23 cellular contexts compared by ENCODE assay signal in genomic region chr7:108376206-108376605, GRCh38.
DNase-seq lines count a peak whose midpoint lies in the region; ATAC-seq, FAIRE-seq and TF ChIP-seq lines count a peak whose summit lies in the region.
"Had no signal": no experiment of that assay in that cellular context is flagged by ENCODE, and none has a peak within 500 bp of the region (broad histone marks: within the 10 kb centered on the region; RNA-seq: fewer than 3 reads in every experiment).

No MANE protein-coding gene starts in this region.

- CTCF ChIA-PET in PC-9 (lab: Charles Lee), result no interaction called here

- no peaks in the 10 kb centered on the region for H3K4me1 ChIP-seq in endodermal cell (ENCODE audit: control insufficient read depth, insufficient read depth, low read length)
- H3K4me1 ChIP-seq in PC-9 (replicated peaks; ENCODE audit: insufficient read depth), result no peaks in the 10 kb centered on the region
- no peaks in the 10 kb centered on the region for H3K4me1 ChIP-seq in vagina
- H3K4me1 ChIP-seq: BLaER1, left ventricle myocardium inferior, sigmoid colon had no signal

- no peak overlapping the region for H3K27ac Mint-ChIP-seq in endodermal cell
- H3K27ac Mint-ChIP-seq: activated naive CD8-positive, alpha-beta T cell treated with anti-CD3 and anti-CD28 coated beads, Interleukin-2, amount 10 ng/mL, durations not matched to agents 7 days and 5 days; activated T-helper 2 cell treated with anti-CD3 and anti-CD28 coated beads, Interferon-gamma antibody, Interleukin-2, Interleukin-4, amounts not matched to agents 10 μg/mL and 5 μg/mL and 100 μg/mL, durations not matched to agents 14 hours and 24 hours and 36 hours; brain; nephron had no signal

- peaks cover 7% of the 10 kb centered on the region for H3K9me3 Mint-ChIP-seq in endodermal cell
- H3K9me3 Mint-ChIP-seq: activated naive CD8-positive, alpha-beta T cell treated with anti-CD3 and anti-CD28 coated beads, Interleukin-2, amount 10 ng/mL, durations not matched to agents 7 days and 5 days; activated T-helper 2 cell treated with anti-CD3 and anti-CD28 coated beads, Interferon-gamma antibody, Interleukin-2, Interleukin-4, amounts not matched to agents 10 μg/mL and 5 μg/mL and 100 μg/mL, durations not matched to agents 14 hours and 24 hours and 36 hours had no signal

- H4K20me1 ChIP-seq in PC-9 (ENCODE audit: insufficient read depth), result no peaks in the 10 kb centered on the region
- H4K20me1 ChIP-seq: BLaER1 had no signal

- POLR2A ChIA-PET in PC-9 (lab: Charles Lee; ENCODE audit: unreplicated experiment), result no interaction called here

- no peaks in the 10 kb centered on the region for H3K9me2 ChIP-seq in PC-9 (ENCODE audit: insufficient read depth)

- no peaks in the 10 kb centered on the region for H3K27me3 Mint-ChIP-seq in endodermal cell (ENCODE audit: insufficient read depth)
- H3K27me3 Mint-ChIP-seq: activated naive CD8-positive, alpha-beta T cell treated with anti-CD3 and anti-CD28 coated beads, Interleukin-2, amount 10 ng/mL, durations not matched to agents 7 days and 5 days; brain had no signal

- H3K9me3 ChIP-seq in endodermal cell (ENCODE audit: control insufficient read depth, low read length) (peaks cover 11% of the 10 kb centered on the region), PC-9 (ENCODE audit: insufficient read depth, low read depth) (no peaks in the 10 kb centered on the region), vagina (no peaks in the 10 kb centered on the region)
- H3K9me3 ChIP-seq: sigmoid colon had no signal

- no peaks in the 10 kb centered on the region for H3F3A ChIP-seq in PC-9 (ENCODE audit: insufficient read depth, low read depth)

- FAIRE-seq in GM12891 (lab: Jason Lieb, UNC), result no peak
- FAIRE-seq: colon had no signal

- H3K79me2 ChIP-seq in PC-9 (ENCODE audit: low read depth), result no peaks in the 10 kb centered on the region

- no peak for TF ChIP-seq POLR2A in vagina (IDR thresholded peaks at IDR 0.05)
- no peak for TF ChIP-seq POLR2A in GM12891 (IDR thresholded peaks at IDR 0.05; ENCODE audit: low read depth, low read length)

- no peak overlapping the region for H3K4me2 ChIP-seq in PC-9
- H3K4me2 ChIP-seq: BLaER1 had no signal

- H3K36me3 ChIP-seq in endodermal cell (ENCODE audit: control insufficient read depth, insufficient read depth, low read length) (no peaks in the 10 kb centered on the region), PC-9 (ENCODE audit: low read depth) (no peaks in the 10 kb centered on the region), vagina (no peaks in the 10 kb centered on the region)
- H3K36me3 ChIP-seq: BLaER1, left ventricle myocardium inferior, sigmoid colon had no signal

- peak; percentile 66 for DNase-seq in NCI-H2029 (lab: John Stamatoyannopoulos, UW)
- DNase-seq in NCI-H2029 treated with DMSO at 0.1 percent for 48 hours (lab: John Stamatoyannopoulos, UW), result no peak
- DNase-seq in NCI-H2171 treated with DMSO at 0.1 percent for 48 hours (lab: John Stamatoyannopoulos, UW), result peak; percentile 81
- no peak for DNase-seq in endodermal cell
- DNase-seq in PC-9, result no peak
- no peak for DNase-seq in vagina (ENCODE audit: extremely low spot score in 2 of 2)
- no peak for DNase-seq in GM12891 (ENCODE audit: insufficient read length, low spot score)
- DNase-seq: activated CD4-positive, alpha-beta T cell treated with anti-CD3 and anti-CD28 coated beads for 4 hours; activated naive CD8-positive, alpha-beta T cell treated with anti-CD3 and anti-CD28 coated beads, Interleukin-2, amount 10 ng/mL, durations not matched to agents 7 days and 5 days; head of caudate nucleus; Karpas-422; left ventricle myocardium inferior; midbrain; OCI-M1; posterior cingulate gyrus; sigmoid colon; T-helper 1 cell had no signal

- BruUV-seq in PC-9 (replicated peaks; lab: Mats Ljungman, UMichigan), result no TSS peak

- H3K27me3 ChIP-seq in endodermal cell (ENCODE audit: control insufficient read depth, insufficient read depth, low read length, poor library complexity, severe bottlenecking), result no peaks in the 10 kb centered on the region
- H3K27me3 ChIP-seq in PC-9 (ENCODE audit: insufficient read depth, low read depth), result no peaks in the 10 kb centered on the region
- no peaks in the 10 kb centered on the region for H3K27me3 ChIP-seq in vagina
- H3K27me3 ChIP-seq: BLaER1, sigmoid colon had no signal

- TF ChIP-seq CTCF in endodermal cell (conservative IDR thresholded peaks at IDR 0.05) (peak; percentile 22), PC-9 (conservative IDR thresholded peaks at IDR 0.05) (no peak), vagina (IDR thresholded peaks at IDR 0.05) (no peak)

- H3K36me3 Mint-ChIP-seq in endodermal cell (ENCODE audit: low read depth), result peaks cover 3% of the 10 kb centered on the region
- H3K36me3 Mint-ChIP-seq: activated naive CD8-positive, alpha-beta T cell treated with anti-CD3 and anti-CD28 coated beads, Interleukin-2, amount 10 ng/mL, durations not matched to agents 7 days and 5 days had no signal

- H3K27ac ChIP-seq in endodermal cell (ENCODE audit: low read depth, low read length), result no peak overlapping the region
- no peak overlapping the region for H3K27ac ChIP-seq in PC-9
- H3K27ac ChIP-seq in vagina, result no peak overlapping the region
- H3K27ac ChIP-seq: BLaER1, left ventricle myocardium inferior, sigmoid colon had no signal

- H3K4me1 Mint-ChIP-seq in endodermal cell, result peaks cover 7% of the 10 kb centered on the region
- H3K4me1 Mint-ChIP-seq: nephron had no signal

- no peak overlapping the region for H2AFZ ChIP-seq in PC-9

- H3K4me3 Mint-ChIP-seq in endodermal cell, result no peak overlapping the region
- H3K4me3 Mint-ChIP-seq: activated naive CD8-positive, alpha-beta T cell treated with anti-CD3 and anti-CD28 coated beads, Interleukin-2, amount 10 ng/mL, durations not matched to agents 7 days and 5 days; brain; nephron had no signal

- ATAC-seq in GM19395 (IDR thresholded peaks at IDR 0.05; ENCODE audit: unreplicated experiment), result peak; percentile 54

- H3K4me3 ChIP-seq in endodermal cell (ENCODE audit: low read length) (no peak overlapping the region), PC-9 (no peak overlapping the region), vagina (no peak overlapping the region)
- H3K4me3 ChIP-seq: BLaER1, left ventricle myocardium inferior, sigmoid colon had no signal

- H3K9ac ChIP-seq in endodermal cell (ENCODE audit: extremely low read depth, low read length, poor library complexity, severe bottlenecking), result no peak overlapping the region
- H3K9ac ChIP-seq: BLaER1 had no signal

- intact Hi-C loops in PC-9 (cut with micrococcal nuclease; ENCODE audit: unreplicated experiment) (no loop called here), vagina (cut with DNase I) (no loop called here)

TF ChIP-seq in GM12891, 5 proteins besides CTCF, POLR2A, EP300 and RAD21:
- TF ChIP-seq PAX5 (IDR thresholded peaks at IDR 0.05; ENCODE audit: insufficient read depth, low read length, severe bottlenecking), result no peak
- no peak for TF ChIP-seq POU2F2 (IDR thresholded peaks at IDR 0.05; ENCODE audit: low read depth, low read length)
- no peak for TF ChIP-seq POLR2AphosphoS5 (IDR thresholded peaks at IDR 0.05; ENCODE audit: low read depth, low read length)
- TF ChIP-seq SPI1 (IDR thresholded peaks at IDR 0.05; ENCODE audit: low read depth, low read length), result no peak
- TF ChIP-seq TAF1 (IDR thresholded peaks at IDR 0.05; ENCODE audit: low read depth, low read length), result no peak

Comparison
In these comparisons a context has a peak if more than half of its experiments do, and no peak if none do; other contexts are left out.
1. DNase-seq: peak in NCI-H2029 (single experiment) and NCI-H2171 treated with DMSO at 0.1 percent for 48 hours (single experiment); none in NCI-H2029 treated with DMSO at 0.1 percent for 48 hours (single experiment), endodermal cell (single experiment), PC-9 (0 of 2), vagina (0 of 2) and GM12891 (single experiment).